31 cellular contexts compared by ENCODE assay signal in the genomic region with DNA sequence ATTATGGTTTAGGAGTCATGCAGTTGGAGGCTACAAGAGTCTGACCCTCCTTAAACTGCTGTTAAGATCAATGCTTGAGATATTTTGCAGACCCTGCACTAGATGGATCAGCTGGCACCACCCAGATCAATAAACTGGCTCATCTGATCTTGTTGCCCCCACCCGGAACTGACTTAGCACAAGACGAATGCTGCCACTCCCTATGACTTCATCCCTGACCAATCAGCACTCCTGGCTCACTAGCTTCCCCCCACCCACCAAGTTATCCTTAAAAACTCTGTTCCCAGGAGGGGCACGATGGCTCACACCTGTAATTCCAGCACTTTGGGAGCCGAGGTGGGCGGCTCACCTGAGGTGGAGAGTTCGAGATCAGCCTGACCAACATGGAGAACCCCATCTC.
DNase-seq lines count a peak whose midpoint lies in the region; ATAC-seq, FAIRE-seq and TF ChIP-seq lines count a peak whose summit lies in the region.
"Had no signal": no experiment of that assay in that cellular context is flagged by ENCODE, and none has a peak within 500 bp of the region (broad histone marks: within the 10 kb centered on the region; RNA-seq: fewer than 3 reads in every experiment).

No MANE protein-coding gene starts in this region.

- H3K9me3 ChIP-seq in SJSA1 (replicated peaks), result 0 out of 2 replicates have a peak, but pooled peaks cover 3% of the 10 kb centered on the region
- 0 out of 2 replicates have a peak, but pooled peaks cover 3% of the 10 kb centered on the region for H3K9me3 ChIP-seq in K562 (replicated peaks; ENCODE audit: control insufficient read depth, insufficient read depth, low read depth, low read length)
- H3K9me3 ChIP-seq: BE2C had no signal

- H2AFZ ChIP-seq in K562 (ENCODE audit: low read depth, low read length), result no peak overlapping the region

- intact Hi-C loops in K562 (cut with micrococcal nuclease), result no loop called here

- TF ChIP-seq RAD21 in K562 (CRISPR knock-in tag; conservative IDR thresholded peaks at IDR 0.05 in 1 of 2, IDR thresholded peaks at IDR 0.05 in 1 of 2), result no peak

- TF ChIP-seq EP300 in K562 (IDR thresholded peaks at IDR 0.05; ENCODE audit: low read length), result no peak

- no peak overlapping the region for H3K4me2 ChIP-seq in K562 (ENCODE audit: insufficient read depth, low read length)
- H3K4me2 ChIP-seq: A549; BLaER1; BLaER1 treated with 17β-estradiol and CSF1 and Interleukin-3, amounts not matched to agents 10 nM and 100 nM had no signal

- no peak overlapping the region for H3K9ac ChIP-seq in K562 (ENCODE audit: insufficient read depth in 1 of 2, low read depth in 2 of 2, low read length in 2 of 2)
- H3K9ac ChIP-seq: BLaER1; BLaER1 treated with 17β-estradiol and CSF1 and Interleukin-3, amounts not matched to agents 10 nM and 100 nM had no signal

- H3K4me1 ChIP-seq in SJSA1 (replicated peaks), result peaks cover 25% of the 10 kb centered on the region
- peaks cover 0 to 8% of the 10 kb centered on the region in 2 experiments; a peak in 2 of 5 replicates for H3K4me1 ChIP-seq in K562 (replicated peaks in 1 of 2; ENCODE audit: control insufficient read depth in 2 of 2, insufficient read depth in 2 of 2, low read length in 2 of 2)
- H3K4me1 ChIP-seq: BE2C; BLaER1; BLaER1 treated with 17β-estradiol and CSF1 and Interleukin-3, amounts not matched to agents 10 nM and 100 nM; Caco-2 had no signal

- ATAC-seq in K562, result peak; percentile 65
- ATAC-seq: A549; CD8-positive, alpha-beta T cell had no signal

- in situ Hi-C loops in K562 (cut with MboI), result no loop called here

- 45% methylated on average over 6 of the region's 6 CpGs for WGBS in K562 (ENCODE audit: insufficient coverage, low coverage, missing lambda C conversion rate)

- no peak for FAIRE-seq in K562 (lab: Jason Lieb, UNC)
- FAIRE-seq: A204.1, A549, D721Med had no signal

- H3K36me3 ChIP-seq in SJSA1 (no peaks in the 10 kb centered on the region), K562 (ENCODE audit: control insufficient read depth, insufficient read depth, low read length) (0 out of 3 replicates have a peak, but pooled peaks cover 9% of the 10 kb centered on the region)
- H3K36me3 ChIP-seq: BE2C; BLaER1; BLaER1 treated with 17β-estradiol and CSF1 and Interleukin-3, amounts not matched to agents 10 nM and 100 nM had no signal

- H3K79me2 ChIP-seq in K562 (ENCODE audit: control insufficient read depth, insufficient read depth, low read length), result peaks cover 2% of the 10 kb centered on the region; the same call in 1 of the 3 replicates

- no peak for TF ChIP-seq CTCF in K562 (IDR thresholded peaks at IDR 0.05 in 2 of 3, conservative IDR thresholded peaks at IDR 0.05 in 1 of 3; ENCODE audit: insufficient read depth in 2 of 3, low read depth in 1 of 3, low read length in 3 of 3)

- H3K9me1 ChIP-seq in K562 (ENCODE audit: control insufficient read depth, insufficient read depth, low read length), result no peaks in the 10 kb centered on the region

- BruUV-seq in K562 (replicated peaks; lab: Mats Ljungman, UMichigan), result no TSS peak

- CTCF ChIA-PET in K562 (lab: Yijun Ruan, JAX; ENCODE audit: low intra/inter-chr PET ratio), result no interaction called here

- no peaks in the 10 kb centered on the region for H4K20me1 ChIP-seq in K562 (replicated peaks; ENCODE audit: control insufficient read depth, insufficient read depth, low read length)
- H4K20me1 ChIP-seq: BLaER1; BLaER1 treated with 17β-estradiol and CSF1 and Interleukin-3, amounts not matched to agents 10 nM and 100 nM had no signal

- POLR2A ChIA-PET in K562 (lab: Yijun Ruan, JAX), result interaction anchor here (0.7 kb wide), 1 partner anchor 10 kb away, joined by 4 read pairs; no protein-coding TSS in a partner anchor

- H3K4me3 ChIP-seq in SJSA1, result no peak overlapping the region
- no peak overlapping the region for H3K4me3 ChIP-seq in K562
- H3K4me3 ChIP-seq: A549; BLaER1; BLaER1 treated with 17β-estradiol and CSF1 and Interleukin-3, amounts not matched to agents 10 nM and 100 nM had no signal

- H3K27me3 ChIP-seq in SJSA1 (replicated peaks) (no peaks in the 10 kb centered on the region), K562 (ENCODE audit: control insufficient read depth in 2 of 2, insufficient read depth in 2 of 2, low read length in 2 of 2) (no peaks in the 10 kb centered on the region)
- H3K27me3 ChIP-seq: BE2C; BLaER1; BLaER1 treated with 17β-estradiol and CSF1 and Interleukin-3, amounts not matched to agents 10 nM and 100 nM had no signal

- TF ChIP-seq POLR2A in K562 (conservative IDR thresholded peaks at IDR 0.05), result no peak

- H3K27ac ChIP-seq in SJSA1 (peak overlapping the region; percentile 78), K562 (ENCODE audit: extremely low read depth, low read depth, low read length) (peak overlapping the region; percentile 44; the same call in 1 of the 3 replicates)
- H3K27ac ChIP-seq: 22Rv1; A549; BLaER1; BLaER1 treated with 17β-estradiol and CSF1 and Interleukin-3, amounts not matched to agents 10 nM and 100 nM; C4-2B had no signal

- no peak for DNase-seq in SJSA1 (ENCODE audit: low read depth in 1 of 2, low spot score in 2 of 2)
- DNase-seq in K562 (ENCODE audit: extremely low read depth in 1 of 4, low spot score in 3 of 4), result no peak
- DNase-seq in SKM-1 (lab: John Stamatoyannopoulos, UW; ENCODE audit: unreplicated experiment), result no peak
- no peak for DNase-seq in stimulated activated naive CD4-positive, alpha-beta T cell (lab: John Stamatoyannopoulos, UW)
- DNase-seq: 8988T; ACHN; AML-193; BE2C; C1 segment of cervical spinal cord; Caco-2; Calu3; CD4-positive, alpha-beta memory T cell; CD4-positive, alpha-beta T cell; CD4-positive, CD25-positive, alpha-beta regulatory T cell; CD8-positive, alpha-beta memory T cell; CD8-positive, alpha-beta T cell; COR-L47; DMS 273 treated with DMSO at 0.1 percent for 48 hours; DMS153; DMS53; DMS79; DMS79 treated with DMSO at 0.1 percent for 48 hours; DND-41; EL had no signal

TF ChIP-seq in K562, 482 proteins besides CTCF, POLR2A, EP300 and RAD21:
- TF ChIP-seq SIN3A (IDR thresholded peaks at IDR 0.05; ENCODE audit: borderline replicate concordance in 2 of 2, control insufficient read depth in 1 of 2, low read depth in 2 of 2, low read length in 2 of 2), result no peak
- TF ChIP-seq NFYB (IDR thresholded peaks at IDR 0.05; ENCODE audit: extremely low read depth, insufficient read length), result peak; percentile 38
- 0 out of 2 replicates have a peak, but pooled peaks have one; percentile 7 for TF ChIP-seq JUND (IDR thresholded peaks at IDR 0.05; ENCODE audit: borderline replicate concordance, low read depth, low read length)
- no peak for TF ChIP-seq JUND (tag; IDR thresholded peaks at IDR 0.05; ENCODE audit: borderline replicate concordance, low read depth, low read length)
- TF ChIP-seq ATF7 (IDR thresholded peaks at IDR 0.05), result peak; percentile 50; the same call in 1 of the 2 replicates
